18 cellular contexts compared by ENCODE assay signal in the genomic region with DNA sequence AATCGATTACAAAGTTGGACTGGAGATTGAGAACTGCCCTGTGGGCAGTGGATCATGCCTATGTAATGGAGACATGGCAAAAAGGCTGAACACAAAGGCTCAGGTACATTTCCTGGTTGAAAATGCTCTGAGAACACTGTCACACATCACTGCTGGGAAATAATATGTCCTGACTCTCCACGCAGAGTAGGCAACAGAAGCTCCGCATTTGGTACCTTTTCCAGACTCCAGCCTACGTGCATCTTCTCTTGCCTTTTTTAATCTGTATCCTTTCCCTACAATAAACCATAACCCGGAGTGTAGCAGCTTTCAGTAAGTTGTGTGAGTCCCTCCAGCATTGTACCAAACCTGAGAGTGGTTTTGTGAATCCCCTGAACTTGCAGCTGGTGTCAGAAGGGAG.
DNase-seq lines count a peak whose midpoint lies in the region; FAIRE-seq and TF ChIP-seq lines count a peak whose summit lies in the region.
"Had no signal": no experiment of that assay in that cellular context is flagged by ENCODE, and none has a peak within 500 bp of the region (broad histone marks: within the 10 kb centered on the region; RNA-seq: fewer than 3 reads in every experiment).

No MANE protein-coding gene starts in this region.

- FAIRE-seq in GM12891 (lab: Jason Lieb, UNC) = no peak
- FAIRE-seq: H1 had no signal

- DNase-seq in GM12865 (ENCODE audit: low read depth) = peak; percentile 35
- DNase-seq in esophagus muscularis mucosa (ENCODE audit: extremely low spot score) = no peak
- DNase-seq in sigmoid colon = no peak
- no peak for DNase-seq in NCI-H2081 treated with DMSO at 0.1 percent for 48 hours (lab: John Stamatoyannopoulos, UW)
- no peak for DNase-seq in GM12891 (ENCODE audit: insufficient read length, low spot score)
- DNase-seq in glomerular visceral epithelial cell (ENCODE audit: extremely low spot score) = no peak
- DNase-seq in NCI-H187 (lab: John Stamatoyannopoulos, UW) = no peak
- DNase-seq: DMS 273 treated with DMSO at 0.1 percent for 48 hours, GDM1, MV-4-11, NCI-H1417 treated with DMSO at 0.1 percent for 48 hours, NCI-H2029, NCI-H2171 treated with DMSO at 0.1 percent for 48 hours, NCI-H446 treated with DMSO at 0.1 percent for 48 hours, NCI-H748 treated with DMSO at 0.1 percent for 48 hours had no signal

- intact Hi-C loops in esophagus muscularis mucosa (cut with DNase I) = no loop called here
- intact Hi-C loops in sigmoid colon (cut with DNase I) = loop anchor here (5.0 kb wide), 1 partner anchor 54 kb away; no protein-coding TSS in a partner anchor

- WGBS in esophagus muscularis mucosa = 71% methylated on average over 5 of the region's 5 CpGs
- 83 to 87% methylated on average over 5 of the region's 5 CpGs for WGBS in sigmoid colon, 2 donors

- H3K4me3 ChIP-seq in GM12865 (ENCODE audit: low read depth, low read length) (no peak overlapping the region), esophagus muscularis mucosa (no peak overlapping the region), sigmoid colon (no peak overlapping the region)

- H3K27me3 ChIP-seq in esophagus muscularis mucosa (no peaks in the 10 kb centered on the region), sigmoid colon (no peaks in the 10 kb centered on the region)

- H3K27ac ChIP-seq in angular gyrus (ENCODE audit: low read depth, low read length) (peak overlapping the region; percentile 17), esophagus muscularis mucosa (replicated peaks in 1 of 4) (peak overlapping the region; percentile 85 to 97 (median 94)), sigmoid colon (peak overlapping the region; percentile 84 to 98 (median 90))
- H3K27ac ChIP-seq: C4-2B had no signal

- no peak for TF ChIP-seq EP300 in esophagus muscularis mucosa (IDR thresholded peaks at IDR 0.05)
- no peak for TF ChIP-seq EP300 in sigmoid colon (IDR thresholded peaks at IDR 0.05)

- H3K36me3 ChIP-seq in esophagus muscularis mucosa = peaks cover 29 to 88% (median 76%) of the 10 kb centered on the region in 4 donors
- peaks cover 0 to 88% (median 25%) of the 10 kb centered on the region in 4 donors for H3K36me3 ChIP-seq in sigmoid colon

- H3K4me1 ChIP-seq in esophagus muscularis mucosa = peaks cover 67 to 100% (median 99%) of the 10 kb centered on the region in 4 donors
- peaks cover 0 to 97% (median 93%) of the 10 kb centered on the region in 4 donors for H3K4me1 ChIP-seq in sigmoid colon

- TF ChIP-seq POLR2A in esophagus muscularis mucosa (IDR thresholded peaks at IDR 0.05; ENCODE audit: low read depth) (no peak), sigmoid colon (IDR thresholded peaks at IDR 0.05) (no peak), GM12891 (IDR thresholded peaks at IDR 0.05; ENCODE audit: low read depth, low read length) (no peak)

- no peak for TF ChIP-seq CTCF in GM12865 (IDR thresholded peaks at IDR 0.05; ENCODE audit: insufficient read depth, low read depth, low read length, missing control alignments)
- no peak for TF ChIP-seq CTCF in esophagus muscularis mucosa (IDR thresholded peaks at IDR 0.05)
- no peak for TF ChIP-seq CTCF in sigmoid colon (IDR thresholded peaks at IDR 0.05)

- H3K9me3 ChIP-seq in esophagus muscularis mucosa = no peaks in the 10 kb centered on the region
- no peaks in the 10 kb centered on the region for H3K9me3 ChIP-seq in sigmoid colon

TF ChIP-seq in GM12891, 5 proteins besides CTCF, POLR2A, EP300 and RAD21:
- TF ChIP-seq TAF1 (IDR thresholded peaks at IDR 0.05; ENCODE audit: low read depth, low read length) (no peak), PAX5 (IDR thresholded peaks at IDR 0.05; ENCODE audit: insufficient read depth, low read length, severe bottlenecking) (no peak), SPI1 (IDR thresholded peaks at IDR 0.05; ENCODE audit: low read depth, low read length) (no peak), POU2F2 (IDR thresholded peaks at IDR 0.05; ENCODE audit: low read depth, low read length) (no peak), POLR2AphosphoS5 (IDR thresholded peaks at IDR 0.05; ENCODE audit: low read depth, low read length) (no peak)
TF ChIP-seq in GM12891: peak in this region for 0.

Comparison
In these comparisons a context has a peak if more than half of its experiments do, and no peak if none do; other contexts are left out.
1. H3K27ac ChIP-seq: peak in every context shown above with its lines; median percentile 94 in esophagus muscularis mucosa; 90 in sigmoid colon; 17 in angular gyrus.